ENCODE assay signal across 23 cellular contexts in the genomic region with DNA sequence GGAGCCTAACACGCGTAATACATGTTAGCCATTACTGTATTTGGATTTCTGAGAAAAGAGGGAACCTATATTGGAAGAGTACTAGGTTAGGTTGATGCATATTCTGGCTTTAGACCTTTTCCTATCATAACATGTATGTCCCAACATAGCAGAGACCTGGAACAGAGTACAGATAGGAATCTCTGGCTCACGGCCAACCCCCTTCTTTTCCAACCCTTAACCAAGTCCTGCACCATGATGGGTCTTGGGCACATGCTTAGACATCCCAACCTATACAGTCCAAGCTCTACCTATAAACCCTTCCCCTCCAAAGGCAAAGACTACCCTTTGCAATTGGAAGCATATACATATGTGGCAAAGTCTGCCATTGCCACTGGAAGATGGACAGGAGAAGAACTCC.
"Had no signal": no experiment of that assay in that cellular context is flagged by ENCODE, and none has a peak within 500 bp of the region (broad histone marks: within the 10 kb centered on the region; RNA-seq: fewer than 3 reads in every experiment).

No MANE protein-coding gene starts in this region.

- H3K36me3 ChIP-seq: colonic mucosa, neutrophil, ovary, prostate gland, thyroid gland, upper lobe of right lung had no signal

- FAIRE-seq: astrocyte had no signal

- H3K9me3 Mint-ChIP-seq: activated B cell treated with CpG ODN at 0.5 μM for 24 hours; activated T-cell treated with anti-CD3 and anti-CD28 coated beads, Interleukin-2, amount 50 U/mL, for 24 hours; activated T-helper 17 cell treated with anti-CD3 and anti-CD28 coated beads, Interleukin-2, amount 50 U/mL, for 72 hours; effector memory CD8-positive, alpha-beta T cell; nephron had no signal

- H3K27ac Mint-ChIP-seq: activated B cell treated with CpG ODN at 0.5 μM for 24 hours; activated CD4-positive, alpha-beta T cell treated with anti-CD3 and anti-CD28 coated beads for 36 hours; activated naive CD8-positive, alpha-beta T cell; activated T-cell treated with anti-CD3 and anti-CD28 coated beads, Interleukin-2, amount 50 U/mL, for 24 hours; activated T-helper 17 cell treated with anti-CD3 and anti-CD28 coated beads, Interleukin-2, amount 50 U/mL, for 72 hours; effector memory CD8-positive, alpha-beta T cell; nephron; T-helper 17 cell had no signal

- H3K27me3 Mint-ChIP-seq: activated CD4-positive, alpha-beta T cell treated with anti-CD3 and anti-CD28 coated beads for 36 hours; activated naive CD8-positive, alpha-beta T cell had no signal

- H3K4me3 ChIP-seq: colonic mucosa, dorsolateral prefrontal cortex, ovary, prostate gland, thyroid gland, upper lobe of right lung had no signal

- H3K4me1 ChIP-seq: colonic mucosa, prostate gland, thyroid gland, upper lobe of right lung had no signal

- H3K9me3 ChIP-seq: colonic mucosa, neutrophil, ovary, prostate gland, thyroid gland, upper lobe of right lung had no signal

- ATAC-seq: activated CD4-positive, alpha-beta T cell treated with anti-CD3 and anti-CD28 coated beads for 36 hours; activated T-helper 17 cell treated with anti-CD3 and anti-CD28 coated beads, Interleukin-2, amount 50 U/mL, for 72 hours; effector memory CD8-positive, alpha-beta T cell; left lobe of liver; stimulated activated naive CD8-positive, alpha-beta T cell treated with anti-CD3 and anti-CD28 coated beads, Interleukin-15, Interleukin-2, amounts not matched to agents 100 U/mL and 50 U/mL, for 24 hours; T-helper 17 cell; upper lobe of right lung had no signal

- DNase-seq: activated B cell treated with CpG ODN at 0.5 μM for 24 hours; activated CD4-positive, alpha-beta T cell treated with anti-CD3 and anti-CD28 coated beads for 36 hours; activated CD4-positive, alpha-beta T cell treated with anti-CD3 and anti-CD28 coated beads, Interleukin-2, amount 50 U/mL, for 4 hours; activated CD8-positive, alpha-beta memory T cell treated with anti-CD3 and anti-CD28 coated beads for 24 hours; activated CD8-positive, alpha-beta memory T cell treated with anti-CD3 and anti-CD28 coated beads, Interleukin-2, amount 50 U/mL, for 4 hours; activated T-cell treated with anti-CD3 and anti-CD28 coated beads, Interleukin-2, amount 50 U/mL, for 24 hours; colonic mucosa; dorsolateral prefrontal cortex; effector memory CD8-positive, alpha-beta T cell; ovary; stimulated activated CD4-positive, alpha-beta T cell treated with anti-CD3 and anti-CD28 coated beads, Interleukin-12 subunit alpha, Interleukin-12 subunit beta, amount 100 ng/mL, for 4 hours; stimulated activated CD4-positive, alpha-beta T cell treated with anti-CD3 and anti-CD28 coated beads, Interleukin-4, amount 100 ng/mL, for 4 hours; stimulated activated naive CD8-positive, alpha-beta T cell treated with anti-CD3 and anti-CD28 coated beads, Interleukin-15, Interleukin-2, amounts not matched to agents 100 U/mL and 50 U/mL, for 24 hours; T-helper 17 cell; thyroid gland; upper lobe of right lung had no signal

- H3K36me3 Mint-ChIP-seq: activated naive CD8-positive, alpha-beta T cell had no signal

- H3K27me3 ChIP-seq: colonic mucosa, dorsolateral prefrontal cortex, neutrophil, ovary, thyroid gland, upper lobe of right lung had no signal

- H3K4me1 Mint-ChIP-seq: activated B cell treated with CpG ODN at 0.5 μM for 24 hours; activated CD4-positive, alpha-beta T cell treated with anti-CD3 and anti-CD28 coated beads for 36 hours; activated T-helper 17 cell treated with anti-CD3 and anti-CD28 coated beads, Interleukin-2, amount 50 U/mL, for 72 hours; T-helper 17 cell had no signal

- H3K27ac ChIP-seq: colonic mucosa, dorsolateral prefrontal cortex, neutrophil, ovary, prostate gland, thyroid gland, upper lobe of right lung had no signal

- H3K4me3 Mint-ChIP-seq: activated B cell treated with CpG ODN at 0.5 μM for 24 hours; activated CD4-positive, alpha-beta T cell treated with anti-CD3 and anti-CD28 coated beads for 36 hours; activated naive CD8-positive, alpha-beta T cell; activated T-cell treated with anti-CD3 and anti-CD28 coated beads, Interleukin-2, amount 50 U/mL, for 24 hours; activated T-helper 17 cell treated with anti-CD3 and anti-CD28 coated beads, Interleukin-2, amount 50 U/mL, for 72 hours; effector memory CD8-positive, alpha-beta T cell; nephron; T-helper 17 cell had no signal
